Comparison of ENCODE assay signal across 1 cellular context in genomic region chr18:35524236-35524635, GRCh38.
TF ChIP-seq lines count a peak whose summit lies in the region.

No MANE protein-coding gene starts in this region.

TF ChIP-seq in GM23338, 12 proteins besides CTCF, POLR2A, EP300 and RAD21:
- no peak for TF ChIP-seq ZNF462 (CRISPR knock-in tag; IDR thresholded peaks at IDR 0.05)
- TF ChIP-seq REST (IDR thresholded peaks at IDR 0.05; ENCODE audit: unreplicated experiment): no peak
- TF ChIP-seq ZNF114 (CRISPR knock-in tag; IDR thresholded peaks at IDR 0.05): no peak
- no peak for TF ChIP-seq STAT1 (IDR thresholded peaks at IDR 0.05; ENCODE audit: unreplicated experiment)
- no peak for TF ChIP-seq ETS1 (IDR thresholded peaks at IDR 0.05)
- no peak for TF ChIP-seq NANOG (IDR thresholded peaks at IDR 0.05; ENCODE audit: borderline replicate concordance)
- no peak for TF ChIP-seq ZNF331 (CRISPR knock-in tag; IDR thresholded peaks at IDR 0.05; ENCODE audit: low read depth)
